Comparison of ENCODE assay signal across 19 cellular contexts in genomic region chr2:30324245-30324644, GRCh38.
"Had no signal": no experiment of that assay in that cellular context is flagged by ENCODE, and none has a peak within 500 bp of the region (broad histone marks: within the 10 kb centered on the region; RNA-seq: fewer than 3 reads in every experiment).

No MANE protein-coding gene starts in this region.

- H3K4me3 Mint-ChIP-seq: effector memory CD8-positive, alpha-beta T cell had no signal

- ATAC-seq: effector memory CD8-positive, alpha-beta T cell; gastrocnemius medialis; left ventricle myocardium superior; right lobe of liver; upper lobe of right lung had no signal

- H3K9me3 ChIP-seq: gastrocnemius medialis, ovary, right lobe of liver, suprapubic skin, tibial artery, upper lobe of right lung had no signal

- H3K27ac ChIP-seq: gastrocnemius medialis, ovary, right lobe of liver, suprapubic skin, tibial artery, upper lobe of right lung had no signal

- H3K27me3 Mint-ChIP-seq: effector memory CD8-positive, alpha-beta T cell had no signal

- H3K9me3 Mint-ChIP-seq: effector memory CD8-positive, alpha-beta T cell had no signal

- H3K27ac Mint-ChIP-seq: progenitor cell of endocrine pancreas had no signal

- H3K27me3 ChIP-seq: gastrocnemius medialis, ovary, right lobe of liver, suprapubic skin, tibial artery, upper lobe of right lung had no signal

- H3K4me3 ChIP-seq: gastrocnemius medialis, ovary, right lobe of liver, suprapubic skin, tibial artery, upper lobe of right lung had no signal

- H3K4me1 ChIP-seq: gastrocnemius medialis, right lobe of liver, suprapubic skin, upper lobe of right lung had no signal

- DNase-seq: activated CD4-positive, alpha-beta T cell treated with anti-CD3 and anti-CD28 coated beads for 4 hours; activated CD4-positive, alpha-beta T cell treated with anti-CD3 and anti-CD28 coated beads, Interleukin-2, amount 50 U/mL, for 48 hours; activated naive CD4-positive, alpha-beta T cell; activated T-cell treated with anti-CD3 and anti-CD28 coated beads, Interleukin-2, amount 50 U/mL, for 48 hours; amygdala; caudate nucleus; cortex of kidney; effector memory CD8-positive, alpha-beta T cell; erythroblast; gastrocnemius medialis; islet precursor cell; left ventricle myocardium superior; ovary; right lobe of liver; stimulated activated CD4-positive, alpha-beta T cell treated with anti-CD3 and anti-CD28 coated beads, Interleukin-2, amount 100 ng/mL, for 48 hours; tibial artery; upper lobe of right lung had no signal

- H3K36me3 ChIP-seq: gastrocnemius medialis, ovary, right lobe of liver, suprapubic skin, tibial artery, upper lobe of right lung had no signal
